21 cellular contexts compared by ENCODE assay signal in genomic region chr4:82519072-82519471, GRCh38. TPM values are rescaled to one million over a fixed set of nuclear protein-coding genes. Genes with fewer than 3 reads are reported as not detected.
DNase-seq lines count a peak whose midpoint lies in the region; ATAC-seq and TF ChIP-seq lines count a peak whose summit lies in the region.
"Had no signal": no experiment of that assay in that cellular context is flagged by ENCODE, and none has a peak within 500 bp of the region (broad histone marks: within the 10 kb centered on the region; RNA-seq: fewer than 3 reads in every experiment).

No MANE protein-coding gene starts in this region.

- no peaks in the 10 kb centered on the region for H3K36me3 ChIP-seq in IMR-90 (ENCODE audit: control insufficient read depth, insufficient read depth, low read length)
- H3K36me3 ChIP-seq: BLaER1, HAP-1, stomach, tibial nerve had no signal

- TF ChIP-seq RAD21 in IMR-90 (IDR thresholded peaks at IDR 0.05; ENCODE audit: low read length): no peak

- ATAC-seq in IMR-90 (ENCODE audit: low read depth) (no peak), GM21528 (IDR thresholded peaks at IDR 0.05; ENCODE audit: low FRiP score, unreplicated experiment) (no peak), GM21360 (IDR thresholded peaks at IDR 0.05; ENCODE audit: unreplicated experiment) (no peak), HG02852 (IDR thresholded peaks at IDR 0.05; ENCODE audit: unreplicated experiment) (no peak)
- ATAC-seq: K562, WTC11 had no signal

- H3K56ac ChIP-seq in IMR-90 (ENCODE audit: extremely low read depth, insufficient read depth, low read length): no peak overlapping the region

- no peaks in the 10 kb centered on the region for H3K79me1 ChIP-seq in IMR-90 (ENCODE audit: low read depth in 1 of 2, low read length in 2 of 2)

- in situ Hi-C loops in IMR-90 (cut with MboI; ENCODE audit: low sequenced_read_pairs): no loop called here

- H3K9me1 ChIP-seq in IMR-90 (ENCODE audit: insufficient read depth, low read length): 0 out of 2 replicates have a peak, but pooled peaks cover 2% of the 10 kb centered on the region

- TF ChIP-seq CTCF in IMR-90 (conservative IDR thresholded peaks at IDR 0.05; ENCODE audit: low read depth, low read length) (no peak), cardiac fibroblast (IDR thresholded peaks at IDR 0.05; ENCODE audit: low read depth, low read length) (no peak)

- no TSS peak for BruUV-seq in IMR-90 (replicated peaks; lab: Mats Ljungman, UMichigan)

- no peak overlapping the region for H2BK20ac ChIP-seq in IMR-90 (ENCODE audit: low read depth, low read length)

- no peak overlapping the region for H4K8ac ChIP-seq in IMR-90 (ENCODE audit: low read depth in 2 of 2, low read length in 2 of 2)

- H2AFZ ChIP-seq in IMR-90 (replicated peaks; ENCODE audit: low read length, poor library complexity): no peak overlapping the region

- H4K91ac ChIP-seq in IMR-90 (ENCODE audit: insufficient read depth, low read depth, low read length): no peak overlapping the region

- no peak overlapping the region for H3K23ac ChIP-seq in IMR-90 (ENCODE audit: low read depth, low read length)

- DNase-seq in A172 (ENCODE audit: low spot score) (peak; percentile 53), IMR-90 (peak; percentile 37), cardiac fibroblast (ENCODE audit: low read depth in 2 of 2) (peak; percentile 22 to 24), lung microvascular endothelial cell (ENCODE audit: low read depth in 2 of 2) (peak; percentile 17 to 19), ecto neural progenitor cell (ENCODE audit: low spot score) (no peak)
- DNase-seq: activated CD4-positive, alpha-beta T cell treated with anti-CD3 and anti-CD28 coated beads, Interleukin-2, amount 50 U/mL, for 48 hours; activated effector memory CD4-positive, alpha-beta T cell treated with Interleukin-2 at 50 U/mL for 16 hours; GDM1; MV-4-11; NCI-H1694; nucleus accumbens; stomach; T-helper 9 cell had no signal

- no peak for TF ChIP-seq POLR2A in IMR-90 (IDR thresholded peaks at IDR 0.05; ENCODE audit: low read depth, low read length)

- CTCF ChIA-PET in IMR-90 (lab: Yijun Ruan, JAX): no interaction called here

- intact Hi-C loops in IMR-90 (cut with micrococcal nuclease): no loop called here

- no peak overlapping the region for H3K14ac ChIP-seq in IMR-90 (replicated peaks; ENCODE audit: low read depth, low read length)

- H4K5ac ChIP-seq in IMR-90 (ENCODE audit: low read depth, low read length): no peak overlapping the region

- POLR2A ChIA-PET in IMR-90 (lab: Charles Lee; ENCODE audit: unreplicated experiment): no interaction called here

- H3K9me3 ChIP-seq in IMR-90 (ENCODE audit: control insufficient read depth, insufficient read depth, low read length): no peaks in the 10 kb centered on the region
- H3K9me3 ChIP-seq: BLaER1, HAP-1, stomach, tibial nerve had no signal

- no peak overlapping the region for H3K27ac ChIP-seq in IMR-90 (ENCODE audit: insufficient read depth, low read length)
- H3K27ac ChIP-seq: BLaER1, stomach, tibial nerve had no signal

- H3K4me1 ChIP-seq in IMR-90 (ENCODE audit: control insufficient read depth, insufficient read depth, low read length): peaks cover 9% of the 10 kb centered on the region
- H3K4me1 ChIP-seq: HAP-1 had no signal

- H2AK9ac ChIP-seq in IMR-90 (replicated peaks; ENCODE audit: low read depth, low read length, poor library complexity): no peak overlapping the region

- no peak overlapping the region for H3K9ac ChIP-seq in IMR-90 (ENCODE audit: low read depth, low read length)
- H3K9ac ChIP-seq: BLaER1 had no signal

- H4K20me1 ChIP-seq in IMR-90 (ENCODE audit: insufficient read depth, low read length): no peaks in the 10 kb centered on the region
- H4K20me1 ChIP-seq: BLaER1 had no signal

- no peaks in the 10 kb centered on the region for H3K27me3 ChIP-seq in IMR-90 (ENCODE audit: control insufficient read depth, insufficient read depth, low read length)
- H3K27me3 ChIP-seq: BLaER1, stomach, tibial nerve had no signal

- H2BK5ac ChIP-seq in IMR-90 (ENCODE audit: low read depth, low read length, poor library complexity, severe bottlenecking): no peak overlapping the region

- H3K4me2 ChIP-seq in IMR-90 (ENCODE audit: low read depth, low read length): no peak overlapping the region
- H3K4me2 ChIP-seq: BLaER1 had no signal

- WGBS in IMR-90 (ENCODE audit: extremely low coverage in 2 of 2, insufficient read length in 1 of 2), 2 experiments: 53% methylated on average over 2 of the region's 3 CpGs; no CpG with 5 or more reads in 1 of the 2 experiments

- dilution Hi-C loops in IMR-90 (cut with HindIII; ENCODE audit: low sequenced_read_pairs, unreplicated experiment): no loop called here

- no peak overlapping the region for H3K4ac ChIP-seq in IMR-90 (ENCODE audit: low read depth, low read length)

- no peak overlapping the region; the same call in 1 of the 2 replicates for H2AK5ac ChIP-seq in IMR-90 (ENCODE audit: low read depth, low read length)

- no peak overlapping the region for H2BK15ac ChIP-seq in IMR-90 (ENCODE audit: low read depth, low read length)

- H2BK120ac ChIP-seq in IMR-90 (ENCODE audit: low read depth, low read length): no peak overlapping the region

- no peak overlapping the region for H3K18ac ChIP-seq in IMR-90 (ENCODE audit: low read depth, low read length)

- H3K4me3 ChIP-seq in IMR-90 (ENCODE audit: insufficient read depth, low read depth, low read length) (no peak overlapping the region), cardiac fibroblast (replicated peaks in 1 of 2; ENCODE audit: low read depth in 2 of 2, low read length in 2 of 2) (no peak overlapping the region)
- H3K4me3 ChIP-seq: BLaER1, HAP-1, K562, stomach, tibial nerve had no signal

TF ChIP-seq in IMR-90, 13 proteins besides CTCF, POLR2A, EP300 and RAD21:
- TF ChIP-seq CEBPB (IDR thresholded peaks at IDR 0.05; ENCODE audit: low read depth, low read length) (no peak), SMC3 (IDR thresholded peaks at IDR 0.05; ENCODE audit: low read depth, low read length) (no peak), NFE2L2 (IDR thresholded peaks at IDR 0.05; ENCODE audit: low read depth, low read length) (no peak), BHLHE40 (IDR thresholded peaks at IDR 0.05; ENCODE audit: low read depth, low read length) (no peak), MAZ (IDR thresholded peaks at IDR 0.05; ENCODE audit: borderline replicate concordance, low read depth, low read length) (no peak), RCOR1 (IDR thresholded peaks at IDR 0.05; ENCODE audit: insufficient replicate concordance, low read length) (no peak), CHD1 (IDR thresholded peaks at IDR 0.05; ENCODE audit: low read depth, low read length) (no peak), MXI1 (IDR thresholded peaks at IDR 0.05; ENCODE audit: borderline replicate concordance, low read depth, low read length) (no peak), USF2 (IDR thresholded peaks at IDR 0.05; ENCODE audit: low read depth, low read length) (no peak), RFX5 (IDR thresholded peaks at IDR 0.05; ENCODE audit: low read depth, low read length) (no peak)

RNA-seq across cellular contexts. Expression of gene TMEM150C, which starts 42.7 kb away (rescaled TPM):
- total RNA-seq in A172 (2014; rRNA removed; shearing (Covaris generic)): 2.5 and 3.2 TPM in 2 replicates
- total RNA-seq in IMR-90 (2012; rRNA removed) (under 0.01 and 0.36 TPM in 2 replicates), lung microvascular endothelial cell (3.3 and 5.8 TPM in 2 replicates)
- polyA plus RNA-seq in IMR-90 (2012; rRNA removed): 0.09 and 0.10 TPM in 2 replicates
- polyA plus RNA-seq in IMR-90 (2012; cell fraction: cytosol; rRNA removed): 0.03 TPM in 2 replicates
- 0.02 and 0.03 TPM in 2 replicates for polyA plus RNA-seq in IMR-90 (2012; cell fraction: nucleus; rRNA removed; ENCODE audit: low replicate concordance)
- polyA plus RNA-seq: K562 had no signal
